ENCODE assay signal across 8 cellular contexts in the genomic region with DNA sequence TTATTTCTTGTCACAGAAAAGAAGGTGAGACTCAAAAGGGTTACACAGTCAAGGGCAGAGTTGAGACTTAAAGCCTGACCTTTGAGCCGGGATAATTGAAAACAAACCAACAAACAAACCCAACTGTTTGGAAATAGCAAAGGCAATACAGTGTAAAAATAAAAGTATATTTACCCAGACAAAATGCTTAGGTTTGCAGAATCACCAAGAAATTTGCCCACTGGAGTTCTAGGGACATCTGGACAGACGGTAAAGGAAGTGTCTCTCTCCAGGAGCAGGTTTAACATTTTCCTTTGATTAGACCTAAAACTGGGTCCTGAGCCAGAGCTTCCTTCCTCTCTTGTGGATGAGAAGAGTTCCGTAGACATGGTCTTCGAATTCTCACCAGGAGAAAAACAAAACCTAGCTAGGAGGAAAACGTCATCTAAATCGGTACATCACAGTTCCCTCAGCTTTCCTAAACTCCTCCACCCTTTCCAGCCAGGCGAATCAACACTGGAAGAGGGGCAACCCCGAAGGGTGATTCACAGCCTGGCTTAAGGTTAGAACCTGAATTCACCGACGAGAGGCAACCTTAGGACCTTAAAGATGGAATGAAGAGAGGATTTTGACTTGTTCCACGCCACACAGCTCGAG. TPM values are rescaled to one million over a fixed set of nuclear protein-coding genes. Genes with fewer than 3 reads are reported as not detected.
DNase-seq lines count a peak whose midpoint lies in the region; ATAC-seq and TF ChIP-seq lines count a peak whose summit lies in the region.

No MANE protein-coding gene starts in this region.

- H3K4me3 ChIP-seq in iPS-18c (ENCODE audit: insufficient read depth, low read depth, low read length) (peak overlapping the region; percentile 80), suprapubic skin (peak overlapping the region; percentile 63)

- POLR2A ChIA-PET in activated CD4-positive, alpha-beta T cell treated with anti-CD3 and anti-CD28 coated beads for 36 hours (lab: Charles Lee), result interaction anchor here (0.6 to 2.3 kb wide), 7 partner anchors 9 to 154 kb away, joined by 3 to 19 read pairs (median 4); a partner anchor contains a TSS
- POLR2A ChIA-PET in WTC11 (lab: Charles Lee), result interaction anchor here (1.0 to 2.0 kb wide), 6 partner anchors 14 to 152 kb away, joined by 4 to 32 read pairs (median 9); a partner anchor contains a TSS

- no peaks in the 10 kb centered on the region for H3K27me3 Mint-ChIP-seq in activated CD4-positive, alpha-beta T cell treated with anti-CD3 and anti-CD28 coated beads for 36 hours
- H3K27me3 Mint-ChIP-seq in WTC11 (ENCODE audit: low read depth), result no peaks in the 10 kb centered on the region

- no peaks in the 10 kb centered on the region for H3K36me3 ChIP-seq in suprapubic skin

- peaks cover 15% of the 10 kb centered on the region for H3K4me1 ChIP-seq in suprapubic skin

- TF ChIP-seq POLR2A in suprapubic skin (IDR thresholded peaks at IDR 0.05), result no peak

- ATAC-seq in activated CD4-positive, alpha-beta T cell treated with anti-CD3 and anti-CD28 coated beads for 36 hours, result no peak
- peak; percentile 1; the same call in 1 of the 2 replicates for ATAC-seq in WTC11
- ATAC-seq in GM19455 (IDR thresholded peaks at IDR 0.05; ENCODE audit: unreplicated experiment), result no peak
- no peak for ATAC-seq in GM18517 (IDR thresholded peaks at IDR 0.05; ENCODE audit: unreplicated experiment)
- no peak for ATAC-seq in GM21447 (IDR thresholded peaks at IDR 0.05; ENCODE audit: unreplicated experiment)

- CTCF ChIA-PET in activated CD4-positive, alpha-beta T cell treated with anti-CD3 and anti-CD28 coated beads for 36 hours (lab: Charles Lee), result interaction anchor here (0.6 to 14.1 kb wide), 5 partner anchors 20 to 173 kb away, joined by 3 to 308 read pairs (median 3); a partner anchor contains a TSS
- CTCF ChIA-PET in WTC11 (lab: Charles Lee), result interaction anchor here (0.6 to 3.1 kb wide), 6 partner anchors 19 to 173 kb away, joined by 3 to 102 read pairs (median 4); a partner anchor contains a TSS

- intact Hi-C loops in activated CD4-positive, alpha-beta T cell treated with anti-CD3 and anti-CD28 coated beads for 36 hours (cut with DNase I, micrococcal nuclease), result loop anchor here (1.0 to 10.0 kb wide), 6 partner anchors 21 to 576 kb away; a partner anchor contains a TSS

- H3K27ac ChIP-seq in suprapubic skin, result no peak overlapping the region

- no peaks in the 10 kb centered on the region for H3K36me3 Mint-ChIP-seq in activated CD4-positive, alpha-beta T cell treated with anti-CD3 and anti-CD28 coated beads for 36 hours (ENCODE audit: low read depth)
- peaks cover 2% of the 10 kb centered on the region; the same call in 1 of the 2 replicates for H3K36me3 Mint-ChIP-seq in WTC11

- H3K9me3 ChIP-seq in iPS-18c (ENCODE audit: control insufficient read depth, insufficient read depth, low read length) (no peaks in the 10 kb centered on the region), suprapubic skin (no peaks in the 10 kb centered on the region)

- TF ChIP-seq CTCF in WTC11 (IDR thresholded peaks at IDR 0.05) (no peak), suprapubic skin (IDR thresholded peaks at IDR 0.05) (no peak)

- 5% methylated on average over 12 of the region's 12 CpGs for WGBS in suprapubic skin

- no peak for DNase-seq in activated CD4-positive, alpha-beta T cell treated with anti-CD3 and anti-CD28 coated beads for 36 hours
- no peak for DNase-seq in activated CD4-positive, alpha-beta T cell treated with anti-CD3 and anti-CD28 coated beads for 48 hours
- no peak for DNase-seq in WTC11 (ENCODE audit: low spot score)
- DNase-seq in suprapubic skin (ENCODE audit: low spot score in 2 of 2), result no peak

- no peaks in the 10 kb centered on the region for H3K27me3 ChIP-seq in suprapubic skin

- peak overlapping the region; percentile 87 for H3K27ac Mint-ChIP-seq in activated CD4-positive, alpha-beta T cell treated with anti-CD3 and anti-CD28 coated beads for 36 hours
- H3K27ac Mint-ChIP-seq in WTC11, result peak overlapping the region; percentile 97

- H3K4me1 Mint-ChIP-seq in activated CD4-positive, alpha-beta T cell treated with anti-CD3 and anti-CD28 coated beads for 36 hours, result peaks cover 21% of the 10 kb centered on the region
- H3K4me1 Mint-ChIP-seq in WTC11, result peaks cover 16% of the 10 kb centered on the region

- no peaks in the 10 kb centered on the region for H3K9me3 Mint-ChIP-seq in activated CD4-positive, alpha-beta T cell treated with anti-CD3 and anti-CD28 coated beads for 36 hours (ENCODE audit: low read depth)
- H3K9me3 Mint-ChIP-seq in WTC11, result no peaks in the 10 kb centered on the region

- H3K4me3 Mint-ChIP-seq in activated CD4-positive, alpha-beta T cell treated with anti-CD3 and anti-CD28 coated beads for 36 hours, result peak overlapping the region; percentile 86
- H3K4me3 Mint-ChIP-seq in WTC11, result peak overlapping the region; percentile 91

- no peak for TF ChIP-seq EP300 in suprapubic skin (IDR thresholded peaks at IDR 0.05)

TF ChIP-seq in WTC11, 78 proteins besides CTCF, POLR2A, EP300 and RAD21 (continues in another document):
- TF ChIP-seq SMAD3 (CRISPR knock-in tag; IDR thresholded peaks at IDR 0.05; ENCODE audit: borderline replicate concordance) (no peak), NFE2L1 (CRISPR knock-in tag; IDR thresholded peaks at IDR 0.05) (no peak), GABPB1 (CRISPR knock-in tag; IDR thresholded peaks at IDR 0.05) (no peak), ZNF317 (CRISPR knock-in tag; IDR thresholded peaks at IDR 0.05; ENCODE audit: borderline replicate concordance, low read depth) (no peak), CBFB (CRISPR knock-in tag; IDR thresholded peaks at IDR 0.05; ENCODE audit: low read depth) (no peak), NR2C2 (CRISPR knock-in tag; IDR thresholded peaks at IDR 0.05) (no peak), ZNF423 (CRISPR knock-in tag; IDR thresholded peaks at IDR 0.05) (no peak), ZNF219 (CRISPR knock-in tag; IDR thresholded peaks at IDR 0.05; ENCODE audit: borderline replicate concordance) (no peak), ZNF416 (CRISPR knock-in tag; IDR thresholded peaks at IDR 0.05) (no peak), NFYB (CRISPR knock-in tag; conservative IDR thresholded peaks at IDR 0.05; ENCODE audit: low read depth) (no peak), TP53 (CRISPR knock-in tag; IDR thresholded peaks at IDR 0.05) (no peak), CREM (CRISPR knock-in tag; IDR thresholded peaks at IDR 0.05) (no peak), ESRRA (CRISPR knock-in tag; IDR thresholded peaks at IDR 0.05; ENCODE audit: borderline replicate concordance) (no peak)
- TF ChIP-seq, protein P1, sequence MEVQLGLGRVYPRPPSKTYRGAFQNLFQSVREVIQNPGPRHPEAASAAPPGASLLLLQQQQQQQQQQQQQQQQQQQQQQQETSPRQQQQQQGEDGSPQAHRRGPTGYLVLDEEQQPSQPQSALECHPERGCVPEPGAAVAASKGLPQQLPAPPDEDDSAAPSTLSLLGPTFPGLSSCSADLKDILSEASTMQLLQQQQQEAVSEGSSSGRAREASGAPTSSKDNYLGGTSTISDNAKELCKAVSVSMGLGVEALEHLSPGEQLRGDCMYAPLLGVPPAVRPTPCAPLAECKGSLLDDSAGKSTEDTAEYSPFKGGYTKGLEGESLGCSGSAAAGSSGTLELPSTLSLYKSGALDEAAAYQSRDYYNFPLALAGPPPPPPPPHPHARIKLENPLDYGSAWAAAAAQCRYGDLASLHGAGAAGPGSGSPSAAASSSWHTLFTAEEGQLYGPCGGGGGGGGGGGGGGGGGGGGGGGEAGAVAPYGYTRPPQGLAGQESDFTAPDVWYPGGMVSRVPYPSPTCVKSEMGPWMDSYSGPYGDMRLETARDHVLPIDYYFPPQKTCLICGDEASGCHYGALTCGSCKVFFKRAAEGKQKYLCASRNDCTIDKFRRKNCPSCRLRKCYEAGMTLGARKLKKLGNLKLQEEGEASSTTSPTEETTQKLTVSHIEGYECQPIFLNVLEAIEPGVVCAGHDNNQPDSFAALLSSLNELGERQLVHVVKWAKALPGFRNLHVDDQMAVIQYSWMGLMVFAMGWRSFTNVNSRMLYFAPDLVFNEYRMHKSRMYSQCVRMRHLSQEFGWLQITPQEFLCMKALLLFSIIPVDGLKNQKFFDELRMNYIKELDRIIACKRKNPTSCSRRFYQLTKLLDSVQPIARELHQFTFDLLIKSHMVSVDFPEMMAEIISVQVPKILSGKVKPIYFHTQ (CRISPR knock-in tag; IDR thresholded peaks at IDR 0.05), result no peak
- TF ChIP-seq, protein P2, sequence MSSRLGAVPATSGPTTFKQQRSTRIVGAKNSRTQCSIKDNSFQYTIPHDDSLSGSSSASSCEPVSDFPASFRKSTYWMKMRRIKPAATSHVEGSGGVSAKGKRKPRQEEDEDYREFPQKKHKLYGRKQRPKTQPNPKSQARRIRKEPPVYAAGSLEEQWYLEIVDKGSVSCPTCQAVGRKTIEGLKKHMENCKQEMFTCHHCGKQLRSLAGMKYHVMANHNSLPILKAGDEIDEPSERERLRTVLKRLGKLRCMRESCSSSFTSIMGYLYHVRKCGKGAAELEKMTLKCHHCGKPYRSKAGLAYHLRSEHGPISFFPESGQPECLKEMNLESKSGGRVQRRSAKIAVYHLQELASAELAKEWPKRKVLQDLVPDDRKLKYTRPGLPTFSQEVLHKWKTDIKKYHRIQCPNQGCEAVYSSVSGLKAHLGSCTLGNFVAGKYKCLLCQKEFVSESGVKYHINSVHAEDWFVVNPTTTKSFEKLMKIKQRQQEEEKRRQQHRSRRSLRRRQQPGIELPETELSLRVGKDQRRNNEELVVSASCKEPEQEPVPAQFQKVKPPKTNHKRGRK (CRISPR knock-in tag; IDR thresholded peaks at IDR 0.05; ENCODE audit: borderline replicate concordance), result no peak

RNA-seq across cellular contexts. Expression of a gene that starts 0.7 kb away (rescaled TPM):
- total RNA-seq in activated CD4-positive, alpha-beta T cell treated with anti-CD3 and anti-CD28 coated beads for 36 hours, result 10 to 100 TPM; 15.9 to 19.0 TPM
- 15.0 to 18.8 TPM (median 16.1 TPM) in 3 replicates for total RNA-seq in WTC11 (2021)
- total RNA-seq in suprapubic skin, result 1 to 10 TPM in 3 of 4 donors, under 1 TPM in 1; 0.38 to 1.6 (median 1.3) TPM

RNA-seq across cellular contexts. Expression of a gene that starts 7.1 kb away (rescaled TPM):
- 10 to 100 TPM; 22.8 to 25.9 TPM for total RNA-seq in activated CD4-positive, alpha-beta T cell treated with anti-CD3 and anti-CD28 coated beads for 36 hours
- 51.3 to 56.2 TPM (median 53.0 TPM) in 3 replicates for total RNA-seq in WTC11 (2021)
- total RNA-seq in suprapubic skin, result 10 to 100 TPM; 18.1 to 31.1 (median 22.4) TPM

RNA-seq across cellular contexts. Expression of a gene that starts 21.6 kb away (rescaled TPM):
- total RNA-seq in activated CD4-positive, alpha-beta T cell treated with anti-CD3 and anti-CD28 coated beads for 36 hours, result 10 to 100 TPM; 39.0 to 40.9 TPM
- total RNA-seq in WTC11 (2021), result 86.2 to 89.0 TPM (median 87.9 TPM) in 3 replicates
- total RNA-seq in suprapubic skin, result 100 to 1,000 TPM in 1 of 4 donors, 10 to 100 TPM in 3; 49.1 to 112 (median 65.1) TPM

RNA-seq across cellular contexts. Expression of a gene that starts 56.5 kb away (rescaled TPM):
- total RNA-seq in activated CD4-positive, alpha-beta T cell treated with anti-CD3 and anti-CD28 coated beads for 36 hours, result under 1 TPM in 1 of 2 experiments, not detected in 1; 0.09 TPM
- total RNA-seq in WTC11 (2021) (0.69 to 1.3 TPM (median 0.94 TPM) in 3 replicates), suprapubic skin (1 to 10 TPM in 2 of 4 donors, under 1 TPM in 1, not detected in 1; 0.85 to 2.0 (median 1.1) TPM)
